ENCODE assay signal across 8 cellular contexts in genomic region chr22:24429411-24430365, GRCh38. TPM values are rescaled to one million over a fixed set of nuclear protein-coding genes. Genes with fewer than 3 reads are reported as not detected.
DNase-seq lines count a peak whose midpoint lies in the region; ATAC-seq, FAIRE-seq and TF ChIP-seq lines count a peak whose summit lies in the region.

No MANE protein-coding gene starts in this region.

- peak; percentile 79 for DNase-seq in H7
- DNase-seq in T follicular helper cell (ENCODE audit: low read depth), result peak; percentile 40
- DNase-seq in K562 (ENCODE audit: extremely low read depth in 1 of 4, low spot score in 3 of 4), result peak in 1 of 4 experiments; percentile 19
- peak; percentile 80 for DNase-seq in posterior vena cava (ENCODE audit: low spot score)
- no peak for DNase-seq in HAP-1 (ENCODE audit: low spot score in 2 of 2)

- no peak for TF ChIP-seq EP300 in K562 (IDR thresholded peaks at IDR 0.05; ENCODE audit: low read length)

- no peak overlapping the region for H3K27ac ChIP-seq in K562 (ENCODE audit: extremely low read depth, low read depth, low read length)

- CTCF ChIA-PET in K562 (lab: Yijun Ruan, JAX; ENCODE audit: low intra/inter-chr PET ratio), result no interaction called here

- POLR2A ChIA-PET in K562 (lab: Yijun Ruan, JAX), result no interaction called here

- H3K9me1 ChIP-seq in K562 (ENCODE audit: control insufficient read depth, insufficient read depth, low read length), result no peaks in the 10 kb centered on the region

- ATAC-seq in K562, result no peak
- no peak for ATAC-seq in HG03432 (IDR thresholded peaks at IDR 0.05; ENCODE audit: unreplicated experiment)
- ATAC-seq in HG03139 (IDR thresholded peaks at IDR 0.05; ENCODE audit: unreplicated experiment), result no peak
- ATAC-seq in GM18858 (IDR thresholded peaks at IDR 0.05; ENCODE audit: unreplicated experiment), result no peak

- FAIRE-seq in K562 (lab: Jason Lieb, UNC), result no peak

- H2AFZ ChIP-seq in K562 (ENCODE audit: low read depth, low read length), result no peak overlapping the region

- H3K36me3 ChIP-seq in H7 (replicated peaks; ENCODE audit: control insufficient read depth, insufficient read depth, low read length), result no peaks in the 10 kb centered on the region
- H3K36me3 ChIP-seq in K562 (ENCODE audit: control insufficient read depth, insufficient read depth, low read length), result no peaks in the 10 kb centered on the region
- no peaks in the 10 kb centered on the region for H3K36me3 ChIP-seq in HAP-1 (replicated peaks)

- intact Hi-C loops in K562 (cut with micrococcal nuclease), result no loop called here
- intact Hi-C loops in posterior vena cava (cut with DNase I), result no loop called here

- TF ChIP-seq POLR2A in K562 (conservative IDR thresholded peaks at IDR 0.05), result no peak

- H3K4me3 ChIP-seq in H7 (ENCODE audit: insufficient read depth, low read depth, low read length), result no peak overlapping the region
- no peak overlapping the region for H3K4me3 ChIP-seq in K562
- no peak overlapping the region for H3K4me3 ChIP-seq in HAP-1

- H3K9me3 ChIP-seq in K562 (replicated peaks; ENCODE audit: control insufficient read depth, insufficient read depth, low read depth, low read length) (no peaks in the 10 kb centered on the region), HAP-1 (no peaks in the 10 kb centered on the region)

- TF ChIP-seq RAD21 in K562 (CRISPR knock-in tag; conservative IDR thresholded peaks at IDR 0.05 in 1 of 2, IDR thresholded peaks at IDR 0.05 in 1 of 2), result no peak

- peaks cover 12% of the 10 kb centered on the region for H3K27me3 ChIP-seq in H7 (ENCODE audit: control insufficient read depth, insufficient read depth, low read length)
- peaks cover 2 to 29% of the 10 kb centered on the region in 2 experiments; a peak in 4 of 5 replicates for H3K27me3 ChIP-seq in K562 (ENCODE audit: control insufficient read depth in 2 of 2, insufficient read depth in 2 of 2, low read length in 2 of 2)
- H3K27me3 ChIP-seq in HAP-1 (ENCODE audit: low read depth), result no peaks in the 10 kb centered on the region

- no peaks in the 10 kb centered on the region for H3K79me2 ChIP-seq in K562 (ENCODE audit: control insufficient read depth, insufficient read depth, low read length)

- H4K20me1 ChIP-seq in K562 (replicated peaks; ENCODE audit: control insufficient read depth, insufficient read depth, low read length), result peaks cover 11% of the 10 kb centered on the region

- no peak for TF ChIP-seq CTCF in K562 (IDR thresholded peaks at IDR 0.05 in 2 of 3, conservative IDR thresholded peaks at IDR 0.05 in 1 of 3; ENCODE audit: insufficient read depth in 2 of 3, low read depth in 1 of 3, low read length in 3 of 3)

- 27% methylated on average over 15 of the region's 22 CpGs for WGBS in K562 (ENCODE audit: insufficient coverage, low coverage, missing lambda C conversion rate)

- in situ Hi-C loops in K562 (cut with MboI), result no loop called here
- in situ Hi-C loops in HAP-1 (cut with MboI; ENCODE audit: low sequenced_read_pairs), result no loop called here

- H3K4me1 ChIP-seq in K562 (replicated peaks in 1 of 2; ENCODE audit: control insufficient read depth in 2 of 2, insufficient read depth in 2 of 2, low read length in 2 of 2), result peaks cover 0 to 35% of the 10 kb centered on the region in 2 experiments; a peak in 3 of 5 replicates
- no peaks in the 10 kb centered on the region; the same call in 1 of the 2 replicates for H3K4me1 ChIP-seq in HAP-1

- no peak overlapping the region for H3K9ac ChIP-seq in K562 (ENCODE audit: insufficient read depth in 1 of 2, low read depth in 2 of 2, low read length in 2 of 2)

- no peak overlapping the region for H3K4me2 ChIP-seq in K562 (ENCODE audit: insufficient read depth, low read length)

- BruUV-seq in K562 (replicated peaks; lab: Mats Ljungman, UMichigan), result no TSS peak

TF ChIP-seq in K562, 482 proteins besides CTCF, POLR2A, EP300 and RAD21 (continues in another document):
- TF ChIP-seq ZBTB7A (IDR thresholded peaks at IDR 0.05; ENCODE audit: borderline replicate concordance, control insufficient read depth, low read depth, low read length), result no peak
- TF ChIP-seq HOXB6 (CRISPR knock-in tag; IDR thresholded peaks at IDR 0.05; ENCODE audit: borderline replicate concordance), result no peak
- no peak for TF ChIP-seq ZBTB17 (CRISPR knock-in tag; IDR thresholded peaks at IDR 0.05)
- TF ChIP-seq BCOR (IDR thresholded peaks at IDR 0.05), result peak; percentile 85
- TF ChIP-seq RBM34 (IDR thresholded peaks at IDR 0.05; ENCODE audit: borderline replicate concordance, insufficient read depth, low read length), result no peak
- TF ChIP-seq HDAC2 (IDR thresholded peaks at IDR 0.05), result 0 out of 2 replicates have a peak, but pooled peaks have one; percentile 58
- TF ChIP-seq PRDM10 (IDR thresholded peaks at IDR 0.05; ENCODE audit: partially characterized antibody), result no peak
- TF ChIP-seq ESRRA (IDR thresholded peaks at IDR 0.05; ENCODE audit: borderline replicate concordance, low read depth), result peak; percentile 75
- no peak for TF ChIP-seq TBP (optimal IDR thresholded peaks at IDR 0.05; ENCODE audit: low read depth, low read length)
- no peak for TF ChIP-seq NFE2 (IDR thresholded peaks at IDR 0.05; ENCODE audit: low read depth)

RNA-seq across cellular contexts. Expression of gene ADORA2A, which starts 2.3 kb away (rescaled TPM):
- 4.0 and 7.0 TPM in 2 replicates for total RNA-seq in H7 (2014; rRNA removed; shearing (Covaris generic))
- 4.8 and 9.2 TPM in 2 replicates for total RNA-seq in K562 (2011; cell fraction: chromatin; rRNA removed; ENCODE audit: low replicate concordance)
- 3.6 and 5.2 TPM in 2 replicates for total RNA-seq in K562 (2011; cell fraction: nucleolus; rRNA removed)
- 5.9 and 6.1 TPM in 2 replicates for total RNA-seq in K562 (2011; cell fraction: nucleoplasm; rRNA removed)
- total RNA-seq in K562 (2014; rRNA removed) (0.61 and 2.1 TPM in 2 replicates), K562 (2014; rRNA removed; fragmentation: Illumina TruSeq; extraction: Trizol) (0.15 and 0.29 TPM in 2 replicates), K562 (2015; rRNA removed; fragmentation: Illumina TruSeq; extraction: Trizol) (0.53 and 0.80 TPM in 2 replicates), K562 (2021) (0.66 and 0.98 TPM in 2 replicates), posterior vena cava (1 to 10 TPM; 1.9 to 2.6 TPM)
- polyA plus RNA-seq in K562 (2011; rRNA removed) (0.49 and 1.2 TPM in 2 replicates), K562 (2014; fragmentation: Illumina TruSeq; extraction: Trizol) (0.58 and 0.65 TPM in 2 replicates), K562 (2014; fragmentation: Nextera tagmentation; extraction: Ambion mirVana) (not detected), K562 (2014; rRNA removed) (0.54 and 1.2 TPM in 2 replicates)
- 2.1 and 2.8 TPM in 2 replicates for polyA plus RNA-seq in K562 (2011; cell fraction: cytosol; rRNA removed)
- 3.2 and 3.4 TPM in 2 replicates for polyA plus RNA-seq in K562 (2011; cell fraction: nucleus; rRNA removed)
- 0.90 and 2.1 TPM in 2 replicates for polyA plus RNA-seq in K562 (2012)
- 1.3 and 2.9 TPM in 2 replicates for polyA minus RNA-seq in K562 (2011; rRNA and poly(A)+ RNA removed)
- 2.2 TPM in 1 of 2 replicates, not detected in the other for polyA minus RNA-seq in K562 (2011; cell fraction: cytosol; rRNA and poly(A)+ RNA removed)
- 1.5 and 3.7 TPM in 2 replicates for polyA minus RNA-seq in K562 (2011; cell fraction: nucleus; rRNA and poly(A)+ RNA removed)

Comparison
In these comparisons a context has a peak if more than half of its experiments do, and no peak if none do; other contexts are left out.
1. DNase-seq: peak in H7 (single experiment), T follicular helper cell (single experiment) and posterior vena cava (single experiment); none in HAP-1 (0 of 2).